Comparison of ENCODE assay signal across 1 cellular context in genomic region chr20:56383334-56383733, GRCh38.
TF ChIP-seq lines count a peak whose summit lies in the region.

No MANE protein-coding gene starts in this region.

TF ChIP-seq in K562, 482 proteins besides CTCF, POLR2A, EP300 and RAD21:
- TF ChIP-seq SMAD1 (IDR thresholded peaks at IDR 0.05; ENCODE audit: low read depth, low read length, partially characterized antibody), result no peak
- no peak for TF ChIP-seq ZSCAN29 (IDR thresholded peaks at IDR 0.05)
- no peak for TF ChIP-seq KLF10 (CRISPR knock-in tag; IDR thresholded peaks at IDR 0.05)
- TF ChIP-seq, protein P1, sequence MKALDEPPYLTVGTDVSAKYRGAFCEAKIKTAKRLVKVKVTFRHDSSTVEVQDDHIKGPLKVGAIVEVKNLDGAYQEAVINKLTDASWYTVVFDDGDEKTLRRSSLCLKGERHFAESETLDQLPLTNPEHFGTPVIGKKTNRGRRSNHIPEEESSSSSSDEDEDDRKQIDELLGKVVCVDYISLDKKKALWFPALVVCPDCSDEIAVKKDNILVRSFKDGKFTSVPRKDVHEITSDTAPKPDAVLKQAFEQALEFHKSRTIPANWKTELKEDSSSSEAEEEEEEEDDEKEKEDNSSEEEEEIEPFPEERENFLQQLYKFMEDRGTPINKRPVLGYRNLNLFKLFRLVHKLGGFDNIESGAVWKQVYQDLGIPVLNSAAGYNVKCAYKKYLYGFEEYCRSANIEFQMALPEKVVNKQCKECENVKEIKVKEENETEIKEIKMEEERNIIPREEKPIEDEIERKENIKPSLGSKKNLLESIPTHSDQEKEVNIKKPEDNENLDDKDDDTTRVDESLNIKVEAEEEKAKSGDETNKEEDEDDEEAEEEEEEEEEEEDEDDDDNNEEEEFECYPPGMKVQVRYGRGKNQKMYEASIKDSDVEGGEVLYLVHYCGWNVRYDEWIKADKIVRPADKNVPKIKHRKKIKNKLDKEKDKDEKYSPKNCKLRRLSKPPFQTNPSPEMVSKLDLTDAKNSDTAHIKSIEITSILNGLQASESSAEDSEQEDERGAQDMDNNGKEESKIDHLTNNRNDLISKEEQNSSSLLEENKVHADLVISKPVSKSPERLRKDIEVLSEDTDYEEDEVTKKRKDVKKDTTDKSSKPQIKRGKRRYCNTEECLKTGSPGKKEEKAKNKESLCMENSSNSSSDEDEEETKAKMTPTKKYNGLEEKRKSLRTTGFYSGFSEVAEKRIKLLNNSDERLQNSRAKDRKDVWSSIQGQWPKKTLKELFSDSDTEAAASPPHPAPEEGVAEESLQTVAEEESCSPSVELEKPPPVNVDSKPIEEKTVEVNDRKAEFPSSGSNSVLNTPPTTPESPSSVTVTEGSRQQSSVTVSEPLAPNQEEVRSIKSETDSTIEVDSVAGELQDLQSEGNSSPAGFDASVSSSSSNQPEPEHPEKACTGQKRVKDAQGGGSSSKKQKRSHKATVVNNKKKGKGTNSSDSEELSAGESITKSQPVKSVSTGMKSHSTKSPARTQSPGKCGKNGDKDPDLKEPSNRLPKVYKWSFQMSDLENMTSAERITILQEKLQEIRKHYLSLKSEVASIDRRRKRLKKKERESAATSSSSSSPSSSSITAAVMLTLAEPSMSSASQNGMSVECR (CRISPR knock-in tag; IDR thresholded peaks at IDR 0.05), result no peak
- 0 out of 2 replicates have a peak, but pooled peaks have one; percentile 31 for TF ChIP-seq DMBX1 (CRISPR knock-in tag; IDR thresholded peaks at IDR 0.05; ENCODE audit: borderline replicate concordance)
- TF ChIP-seq, protein P2, sequence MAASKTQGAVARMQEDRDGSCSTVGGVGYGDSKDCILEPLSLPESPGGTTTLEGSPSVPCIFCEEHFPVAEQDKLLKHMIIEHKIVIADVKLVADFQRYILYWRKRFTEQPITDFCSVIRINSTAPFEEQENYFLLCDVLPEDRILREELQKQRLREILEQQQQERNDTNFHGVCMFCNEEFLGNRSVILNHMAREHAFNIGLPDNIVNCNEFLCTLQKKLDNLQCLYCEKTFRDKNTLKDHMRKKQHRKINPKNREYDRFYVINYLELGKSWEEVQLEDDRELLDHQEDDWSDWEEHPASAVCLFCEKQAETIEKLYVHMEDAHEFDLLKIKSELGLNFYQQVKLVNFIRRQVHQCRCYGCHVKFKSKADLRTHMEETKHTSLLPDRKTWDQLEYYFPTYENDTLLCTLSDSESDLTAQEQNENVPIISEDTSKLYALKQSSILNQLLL (CRISPR knock-in tag; IDR thresholded peaks at IDR 0.05; ENCODE audit: borderline replicate concordance), result no peak
- TF ChIP-seq CBFA2T2 (conservative IDR thresholded peaks at IDR 0.05), result no peak
